Comparison of ENCODE assay signal across 19 cellular contexts in the genomic region with DNA sequence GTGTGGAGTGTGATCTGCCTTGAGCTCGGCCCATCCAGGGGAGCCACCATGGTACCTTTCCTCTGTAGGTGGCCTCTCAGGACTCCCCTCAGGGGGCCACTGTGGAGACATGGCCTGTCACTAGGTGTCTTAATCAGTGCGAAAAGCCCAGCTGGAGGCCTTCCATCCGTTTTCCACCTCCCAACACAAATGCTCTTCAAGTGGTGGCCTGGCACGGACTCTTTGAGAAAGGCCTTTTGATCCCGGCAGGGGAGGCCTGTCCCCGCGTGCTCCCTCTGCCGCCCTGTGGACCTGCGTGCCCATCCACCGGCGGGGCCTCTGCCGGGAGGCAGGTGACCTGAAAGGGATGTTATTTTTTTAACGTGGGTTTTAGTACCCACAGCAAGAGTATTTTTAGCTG.
DNase-seq lines count a peak whose midpoint lies in the region; ATAC-seq, FAIRE-seq and TF ChIP-seq lines count a peak whose summit lies in the region.
"Had no signal": no experiment of that assay in that cellular context is flagged by ENCODE, and none has a peak within 500 bp of the region (broad histone marks: within the 10 kb centered on the region; RNA-seq: fewer than 3 reads in every experiment).

No MANE protein-coding gene starts in this region.

- ATAC-seq in left cardiac atrium (peak; percentile 7 to 15), psoas muscle (no peak)

- H3K4me3 ChIP-seq in neuronal stem cell (ENCODE audit: low read length in 2 of 2) (no peak overlapping the region), psoas muscle (no peak overlapping the region)
- H3K4me3 ChIP-seq: BLaER1, HAP-1, SJSA1 had no signal

- no peak overlapping the region for H4K8ac ChIP-seq in neuronal stem cell (ENCODE audit: low read depth, low read length)

- no peak overlapping the region for H2BK15ac ChIP-seq in neuronal stem cell (ENCODE audit: low read length)

- CTCF ChIA-PET in HEK293T (lab: Yijun Ruan, JAX): no interaction called here

- no peak overlapping the region for H2AFZ ChIP-seq in neuronal stem cell (ENCODE audit: low read length)

- peak; percentile 42 for DNase-seq in D341Med (ENCODE audit: low spot score)
- DNase-seq in HEK293T (ENCODE audit: extremely low spot score): no peak
- no peak for DNase-seq in left cardiac atrium
- no peak for DNase-seq in neuronal stem cell (ENCODE audit: low spot score)
- no peak for DNase-seq in kidney tubule cell (ENCODE audit: low spot score)
- DNase-seq in urothelium cell line (ENCODE audit: low spot score): no peak
- DNase-seq in psoas muscle: no peak
- DNase-seq in posterior vena cava (ENCODE audit: low spot score): no peak
- DNase-seq: IMR-90; Kasumi-1; NCI-H1105 treated with DMSO at 0.1 percent for 48 hours; NCI-H2029 treated with DMSO at 0.1 percent for 48 hours; NCI-H69; NK-92 treated with Interleukin-12 subunit alpha and Interleukin-12 subunit beta, amount 100 ng/mL, for 24 hours; OCI-M1; RPMI8226 had no signal

- peak overlapping the region; percentile 71 for H3K18ac ChIP-seq in neuronal stem cell (ENCODE audit: low read length)

- peak overlapping the region; percentile 68 for H2AK5ac ChIP-seq in neuronal stem cell (ENCODE audit: low read depth, low read length)

- no peak for FAIRE-seq in urothelium cell line (lab: Jason Lieb, UNC)

- peak overlapping the region; percentile 50 for H3K23ac ChIP-seq in neuronal stem cell (ENCODE audit: low read depth, low read length, poor library complexity)

- intact Hi-C loops in left cardiac atrium (cut with DNase I): no loop called here
- intact Hi-C loops in psoas muscle (cut with DNase I): no loop called here
- intact Hi-C loops in posterior vena cava (cut with DNase I): no loop called here

- no peak overlapping the region for H3K14ac ChIP-seq in neuronal stem cell (ENCODE audit: low read length)

- peak overlapping the region; percentile 25 for H4K91ac ChIP-seq in neuronal stem cell (ENCODE audit: low read depth, low read length, poor library complexity)

- H2BK12ac ChIP-seq in neuronal stem cell (ENCODE audit: low read length): no peak overlapping the region

- POLR2A ChIA-PET in HEK293T (lab: Yijun Ruan, JAX): interaction anchor here (0.8 kb wide), 1 partner anchor 78 kb away, joined by 3 read pairs; no protein-coding TSS in a partner anchor

- no peak overlapping the region for H3K9ac ChIP-seq in neuronal stem cell (ENCODE audit: low read depth, low read length, poor library complexity)
- H3K9ac ChIP-seq: BLaER1 had no signal

- H3K4me1 ChIP-seq in neuronal stem cell (ENCODE audit: control insufficient read depth in 2 of 2, insufficient read depth in 1 of 2, low read depth in 1 of 2, low read length in 2 of 2): peaks cover 3 to 8% of the 10 kb centered on the region in 2 donors
- H3K4me1 ChIP-seq in psoas muscle: peaks cover 6% of the 10 kb centered on the region
- H3K4me1 ChIP-seq: HAP-1 had no signal

- peaks cover 0 to 2% of the 10 kb centered on the region in 2 donors for H3K9me3 ChIP-seq in neuronal stem cell (replicated peaks in 1 of 2; ENCODE audit: control insufficient read depth in 2 of 2, insufficient read depth in 1 of 2, low read depth in 1 of 2, low read length in 2 of 2)
- H3K9me3 ChIP-seq in psoas muscle: no peaks in the 10 kb centered on the region
- H3K9me3 ChIP-seq: BLaER1, HAP-1, SJSA1 had no signal

- H3K36me3 ChIP-seq in neuronal stem cell (replicated peaks in 1 of 2; ENCODE audit: control insufficient read depth in 2 of 2, insufficient read depth in 2 of 2, low read length in 2 of 2): peaks cover 0 to 4% of the 10 kb centered on the region in 2 donors
- H3K36me3 ChIP-seq in psoas muscle (ENCODE audit: insufficient read depth in 1 of 2, low read depth in 1 of 2): no peaks in the 10 kb centered on the region
- H3K36me3 ChIP-seq: BLaER1, HAP-1, SJSA1 had no signal

- no peak overlapping the region for H3K27ac ChIP-seq in neuronal stem cell (replicated peaks; ENCODE audit: low read length)
- H3K27ac ChIP-seq in psoas muscle: no peak overlapping the region
- H3K27ac ChIP-seq: BLaER1, SJSA1 had no signal

- H3K79me1 ChIP-seq in neuronal stem cell (ENCODE audit: low read depth, low read length): peaks cover 3% of the 10 kb centered on the region

- H3K4me2 ChIP-seq in neuronal stem cell (ENCODE audit: insufficient read depth, low read length, poor library complexity, severe bottlenecking): no peak overlapping the region
- H3K4me2 ChIP-seq: BLaER1 had no signal

- H3K27me3 ChIP-seq in neuronal stem cell (ENCODE audit: control insufficient read depth in 3 of 3, insufficient read depth in 3 of 3, low read depth in 1 of 3, low read length in 3 of 3) (no peaks in the 10 kb centered on the region), psoas muscle (ENCODE audit: insufficient read depth in 3 of 3, low read length in 2 of 3) (no peaks in the 10 kb centered on the region)
- H3K27me3 ChIP-seq: BLaER1, SJSA1 had no signal

- peak overlapping the region; percentile 20 for H2BK5ac ChIP-seq in neuronal stem cell (ENCODE audit: low read length)

- no CpG with 5 or more reads among the region's 13 CpGs for WGBS in neuronal stem cell (ENCODE audit: extremely low coverage in 2 of 2, insufficient read length in 2 of 2, insufficient replicate concordance in 1 of 2), 2 donors
- 71 to 83% (median 76%) methylated on average over 13 of the region's 13 CpGs for WGBS in psoas muscle, 3 donors

- no peak overlapping the region for H2BK120ac ChIP-seq in neuronal stem cell (ENCODE audit: low read depth, low read length)

- no peak for TF ChIP-seq CTCF in psoas muscle (IDR thresholded peaks at IDR 0.05)

- no peak overlapping the region for H3K4ac ChIP-seq in neuronal stem cell (ENCODE audit: low read length)

TF ChIP-seq in HEK293T, 16 proteins besides CTCF, POLR2A, EP300 and RAD21:
- TF ChIP-seq, protein P1, sequence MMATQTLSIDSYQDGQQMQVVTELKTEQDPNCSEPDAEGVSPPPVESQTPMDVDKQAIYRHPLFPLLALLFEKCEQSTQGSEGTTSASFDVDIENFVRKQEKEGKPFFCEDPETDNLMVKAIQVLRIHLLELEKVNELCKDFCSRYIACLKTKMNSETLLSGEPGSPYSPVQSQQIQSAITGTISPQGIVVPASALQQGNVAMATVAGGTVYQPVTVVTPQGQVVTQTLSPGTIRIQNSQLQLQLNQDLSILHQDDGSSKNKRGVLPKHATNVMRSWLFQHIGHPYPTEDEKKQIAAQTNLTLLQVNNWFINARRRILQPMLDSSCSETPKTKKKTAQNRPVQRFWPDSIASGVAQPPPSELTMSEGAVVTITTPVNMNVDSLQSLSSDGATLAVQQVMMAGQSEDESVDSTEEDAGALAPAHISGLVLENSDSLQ (IDR thresholded peaks at IDR 0.05): peak; percentile 73
- TF ChIP-seq LEF1 (IDR thresholded peaks at IDR 0.05; ENCODE audit: borderline replicate concordance): no peak
TF ChIP-seq in HEK293T: peak in this region for 1.

Comparison
In these comparisons a context has a peak if more than half of its experiments do, and no peak if none do; other contexts are left out.
1. ATAC-seq: peak in left cardiac atrium (2 of 2); none in psoas muscle (0 of 4).